9 cellular contexts compared by ENCODE assay signal in the genomic region with DNA sequence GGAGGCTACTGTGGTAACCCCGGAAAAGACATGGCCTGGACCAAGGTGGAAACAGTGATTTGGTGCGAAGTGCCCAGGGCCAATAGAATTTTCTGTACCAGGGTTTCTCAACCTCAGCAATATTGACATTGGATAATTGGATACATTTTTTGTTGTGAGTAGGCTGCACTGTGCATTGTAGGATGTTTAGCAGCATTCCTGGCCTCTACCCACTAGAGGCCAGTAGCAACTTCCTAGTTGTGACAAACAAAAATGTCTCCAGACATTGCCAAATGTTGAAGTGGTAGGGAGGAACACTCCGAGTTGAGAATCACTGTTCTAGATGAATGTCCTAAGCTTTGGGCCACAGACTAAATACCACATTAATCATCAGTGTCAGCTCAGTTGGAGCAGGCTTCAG. TPM values are rescaled to one million over a fixed set of nuclear protein-coding genes. Genes with fewer than 3 reads are reported as not detected.
DNase-seq lines count a peak whose midpoint lies in the region; ATAC-seq, FAIRE-seq and TF ChIP-seq lines count a peak whose summit lies in the region.
"Had no signal": no experiment of that assay in that cellular context is flagged by ENCODE, and none has a peak within 500 bp of the region (broad histone marks: within the 10 kb centered on the region; RNA-seq: fewer than 3 reads in every experiment).

No MANE protein-coding gene starts in this region.

- H3K27me3 ChIP-seq in heart left ventricle (no peaks in the 10 kb centered on the region), sigmoid colon (no peaks in the 10 kb centered on the region)
- H3K27me3 ChIP-seq: SJSA1 had no signal

- in situ Hi-C loops in SK-MEL-5 (cut with HindIII; ENCODE audit: low pct_unique_long_range_greater_than_20kb, low sequenced_read_pairs) = no loop called here

- no peaks in the 10 kb centered on the region for H3K4me1 ChIP-seq in A549
- H3K4me1 ChIP-seq in heart left ventricle = peaks cover 0 to 29% (median 0%) of the 10 kb centered on the region in 12 donors
- H3K4me1 ChIP-seq in sigmoid colon = no peaks in the 10 kb centered on the region
- H3K4me1 ChIP-seq: SJSA1 had no signal

- intact Hi-C loops in heart left ventricle (cut with DNase I) (no loop called here), sigmoid colon (cut with DNase I) (no loop called here)

- no peaks in the 10 kb centered on the region for H3K36me3 ChIP-seq in heart left ventricle
- H3K36me3 ChIP-seq in sigmoid colon = no peaks in the 10 kb centered on the region
- H3K36me3 ChIP-seq: SJSA1 had no signal

- TF ChIP-seq RAD21 in A549 (conservative IDR thresholded peaks at IDR 0.05 in 1 of 2, IDR thresholded peaks at IDR 0.05 in 1 of 2) = peak; percentile 39 to 54; a peak in 4 of 5 replicates

- peak; percentile 46 for TF ChIP-seq CTCF in A549 (IDR thresholded peaks at IDR 0.05)
- peak; percentile 40; the same call in 1 of the 2 replicates for TF ChIP-seq CTCF in GM12875 (IDR thresholded peaks at IDR 0.05; ENCODE audit: borderline replicate concordance, insufficient read depth, low read depth, low read length)
- peak in 8 of 12 donors; percentile 12 to 46 (median 25) for TF ChIP-seq CTCF in heart left ventricle (IDR thresholded peaks at IDR 0.05)
- TF ChIP-seq CTCF in sigmoid colon (IDR thresholded peaks at IDR 0.05) = no peak

- ATAC-seq in A549 (peak; percentile 80 to 89), heart left ventricle (peak in 3 of 4 donors; percentile 23 to 45 (median 27))

- DNase-seq in A549 (ENCODE audit: low read depth in 1 of 2, low spot score in 1 of 2) (peak in 1 of 2 experiments; percentile 66), SK-MEL-5 (ENCODE audit: low read depth, low spot score) (peak; percentile 76), heart left ventricle (no peak), cerebellar nuclear complex (lab: John Stamatoyannopoulos, UW) (no peak), NCI-H1930 (lab: John Stamatoyannopoulos, UW) (no peak), sigmoid colon (no peak)
- no peak for DNase-seq in stimulated activated naive CD4-positive, alpha-beta T cell treated with Interleukin-2 at 50 U/mL for 16 hours (lab: John Stamatoyannopoulos, UW)

- TF ChIP-seq EP300 in A549 (IDR thresholded peaks at IDR 0.05) (no peak), sigmoid colon (IDR thresholded peaks at IDR 0.05) (no peak)

- WGBS in A549 (ENCODE audit: missing lambda C conversion rate) = 56% methylated on average over 3 of the region's 3 CpGs
- 49 to 72% (median 67%) methylated on average over 3 of the region's 3 CpGs for WGBS in heart left ventricle, 4 donors
- 82 to 84% methylated on average over 3 of the region's 3 CpGs for WGBS in sigmoid colon, 2 donors

- H3K4me2 ChIP-seq in A549 = no peak overlapping the region

- H3K4me3 ChIP-seq in A549 (no peak overlapping the region), GM12875 (ENCODE audit: low read depth, low read length) (no peak overlapping the region), heart left ventricle (no peak overlapping the region), sigmoid colon (no peak overlapping the region)
- H3K4me3 ChIP-seq: SJSA1 had no signal

- no peak for TF ChIP-seq POLR2A in A549 (IDR thresholded peaks at IDR 0.05; ENCODE audit: low read length)
- no peak for TF ChIP-seq POLR2A in heart left ventricle (IDR thresholded peaks at IDR 0.05)
- TF ChIP-seq POLR2A in sigmoid colon (IDR thresholded peaks at IDR 0.05) = no peak

- H3K9me3 ChIP-seq in A549 (no peaks in the 10 kb centered on the region), heart left ventricle (no peaks in the 10 kb centered on the region), sigmoid colon (no peaks in the 10 kb centered on the region)
- H3K9me3 ChIP-seq: SJSA1 had no signal

- CTCF ChIA-PET in A549 (lab: Yijun Ruan, JAX) = interaction anchor here (0.7 to 4.0 kb wide), 7 partner anchors 10 to 303 kb away, joined by 3 to 15 read pairs (median 5); no protein-coding TSS in a partner anchor

- peak; percentile 83 for FAIRE-seq in A549 (lab: Jason Lieb, UNC)

- H3K27ac ChIP-seq in A549 (0 out of 6 replicates have a peak overlapping the region, but pooled peaks of 1 of the 2 experiments have one; percentile 39), heart left ventricle (peak overlapping the region in 1 of 12 donors; percentile 67), sigmoid colon (no peak overlapping the region)
- H3K27ac ChIP-seq: SJSA1 had no signal

- POLR2A ChIA-PET in A549 (lab: Yijun Ruan, JAX) = no interaction called here

TF ChIP-seq in A549, 52 proteins besides CTCF, POLR2A, EP300 and RAD21:
- TF ChIP-seq NPAS2 (CRISPR knock-in tag; IDR thresholded peaks at IDR 0.05; ENCODE audit: borderline replicate concordance) = no peak
- TF ChIP-seq JUNB (IDR thresholded peaks at IDR 0.05) = no peak
- TF ChIP-seq JUN (IDR thresholded peaks at IDR 0.05) = no peak
- no peak for TF ChIP-seq EHMT2 (IDR thresholded peaks at IDR 0.05; ENCODE audit: low read depth)
- no peak for TF ChIP-seq SREBF2 (IDR thresholded peaks at IDR 0.05)
- TF ChIP-seq, protein P1, sequence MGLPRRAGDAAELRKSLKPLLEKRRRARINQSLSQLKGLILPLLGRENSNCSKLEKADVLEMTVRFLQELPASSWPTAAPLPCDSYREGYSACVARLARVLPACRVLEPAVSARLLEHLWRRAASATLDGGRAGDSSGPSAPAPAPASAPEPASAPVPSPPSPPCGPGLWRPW (IDR thresholded peaks at IDR 0.05) = no peak
- no peak for TF ChIP-seq ZC3H11A (IDR thresholded peaks at IDR 0.05)
- peak; percentile 27; the same call in 1 of the 3 replicates for TF ChIP-seq SMC3 (IDR thresholded peaks at IDR 0.05)
- no peak for TF ChIP-seq MYC (IDR thresholded peaks at IDR 0.05; ENCODE audit: borderline replicate concordance, low read length)
- TF ChIP-seq POLR2AphosphoS2 (conservative IDR thresholded peaks at IDR 0.05; ENCODE audit: low read length) = no peak
- TF ChIP-seq, protein P2, sequence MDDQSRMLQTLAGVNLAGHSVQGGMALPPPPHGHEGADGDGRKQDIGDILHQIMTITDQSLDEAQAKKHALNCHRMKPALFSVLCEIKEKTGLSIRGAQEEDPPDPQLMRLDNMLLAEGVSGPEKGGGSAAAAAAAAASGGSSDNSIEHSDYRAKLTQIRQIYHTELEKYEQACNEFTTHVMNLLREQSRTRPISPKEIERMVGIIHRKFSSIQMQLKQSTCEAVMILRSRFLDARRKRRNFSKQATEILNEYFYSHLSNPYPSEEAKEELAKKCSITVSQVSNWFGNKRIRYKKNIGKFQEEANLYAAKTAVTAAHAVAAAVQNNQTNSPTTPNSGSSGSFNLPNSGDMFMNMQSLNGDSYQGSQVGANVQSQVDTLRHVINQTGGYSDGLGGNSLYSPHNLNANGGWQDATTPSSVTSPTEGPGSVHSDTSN (IDR thresholded peaks at IDR 0.05) = no peak
- TF ChIP-seq EHF (CRISPR knock-in tag; IDR thresholded peaks at IDR 0.05) = no peak
- TF ChIP-seq ZNF302 (CRISPR knock-in tag; IDR thresholded peaks at IDR 0.05) = no peak
- TF ChIP-seq HOXB13 (CRISPR knock-in tag; IDR thresholded peaks at IDR 0.05; ENCODE audit: low read depth) = no peak
- no peak for TF ChIP-seq PHF8 (IDR thresholded peaks at IDR 0.05; ENCODE audit: borderline replicate concordance, low read depth)
- TF ChIP-seq, protein P3, sequence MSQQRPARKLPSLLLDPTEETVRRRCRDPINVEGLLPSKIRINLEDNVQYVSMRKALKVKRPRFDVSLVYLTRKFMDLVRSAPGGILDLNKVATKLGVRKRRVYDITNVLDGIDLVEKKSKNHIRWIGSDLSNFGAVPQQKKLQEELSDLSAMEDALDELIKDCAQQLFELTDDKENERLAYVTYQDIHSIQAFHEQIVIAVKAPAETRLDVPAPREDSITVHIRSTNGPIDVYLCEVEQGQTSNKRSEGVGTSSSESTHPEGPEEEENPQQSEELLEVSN (IDR thresholded peaks at IDR 0.05; ENCODE audit: borderline replicate concordance, low read depth) = no peak
- 0 out of 4 replicates have a peak, but pooled peaks of 1 of the 2 experiments have one; percentile 5 for TF ChIP-seq CEBPB (IDR thresholded peaks at IDR 0.05)
- TF ChIP-seq ZSCAN20 (CRISPR knock-in tag; IDR thresholded peaks at IDR 0.05) = no peak

RNA-seq across cellular contexts. Expression of a gene that starts 6.2 kb away (rescaled TPM):
- polyA plus RNA-seq in A549 (2011; rRNA removed) = 35.4 and 35.9 TPM in 2 replicates
- 4.7 and 5.9 TPM in 2 replicates for polyA plus RNA-seq in A549 (2012; cell fraction: cytosol; rRNA removed)
- 2.6 and 4.0 TPM in 2 replicates for polyA plus RNA-seq in A549 (2012; cell fraction: nucleus; rRNA removed)
- 15.4 to 18.2 TPM (median 15.8 TPM) in 3 replicates for polyA plus RNA-seq in A549 (2017; fragmentation: RNase III; extraction: RNeasy Plus Mini Kit Qiagen cat#74134 plus additional on column Dnase treatment)
- polyA minus RNA-seq in A549 (2011; rRNA and poly(A)+ RNA removed) = 9.6 and 10.1 TPM in 2 replicates
- 17.1 and 19.3 TPM in 2 replicates for total RNA-seq in SK-MEL-5 (2014; rRNA removed; shearing (Covaris generic))
- polyA plus RNA-seq in SK-MEL-5 (2015; cell fraction: cytosol; rRNA removed) = 5.0 and 5.3 TPM in 2 replicates
- 14.9 and 15.7 TPM in 2 replicates for polyA plus RNA-seq in SK-MEL-5 (2015; cell fraction: nucleus; rRNA removed)
- total RNA-seq in heart left ventricle = 10 to 100 TPM; 10.6 to 28.2 (median 16.6) TPM
- polyA plus RNA-seq in heart left ventricle = 10 to 100 TPM; 15.7 to 17.7 TPM
- 10 to 100 TPM; 16.8 to 52.8 (median 34.1) TPM for total RNA-seq in sigmoid colon
- 10 to 100 TPM; 11.6 to 21.5 (median 13.2) TPM for polyA plus RNA-seq in sigmoid colon

RNA-seq across cellular contexts. Expression of a gene that starts 14.7 kb away (rescaled TPM):
- polyA plus RNA-seq in A549 (2011; rRNA removed) (35.3 and 45.5 TPM in 2 replicates), A549 (2017; fragmentation: RNase III; extraction: RNeasy Plus Mini Kit Qiagen cat#74134 plus additional on column Dnase treatment) (56.8 to 66.7 TPM (median 62.3 TPM) in 3 replicates), heart left ventricle (10 to 100 TPM in 1 of 2 donors, 1 to 10 TPM in 1; 5.0 to 20.4 TPM), sigmoid colon (10 to 100 TPM; 24.6 to 72.8 (median 51.1) TPM)
- polyA plus RNA-seq in A549 (2012; cell fraction: cytosol; rRNA removed) = 7.0 TPM in 2 replicates
- polyA plus RNA-seq in A549 (2012; cell fraction: nucleus; rRNA removed) = 3.9 and 6.6 TPM in 2 replicates
- 10.9 and 11.4 TPM in 2 replicates for polyA minus RNA-seq in A549 (2011; rRNA and poly(A)+ RNA removed)
- 83.9 and 102 TPM in 2 replicates for total RNA-seq in SK-MEL-5 (2014; rRNA removed; shearing (Covaris generic))
- 42.3 and 57.0 TPM in 2 replicates for polyA plus RNA-seq in SK-MEL-5 (2015; cell fraction: cytosol; rRNA removed)
- polyA plus RNA-seq in SK-MEL-5 (2015; cell fraction: nucleus; rRNA removed) = 86.2 and 109 TPM in 2 replicates
- total RNA-seq in heart left ventricle (10 to 100 TPM; 18.8 to 35.8 (median 26.9) TPM), sigmoid colon (10 to 100 TPM; 33.0 to 57.3 (median 41.8) TPM)

Comparison
In these comparisons a context has a peak if more than half of its experiments do, and no peak if none do; other contexts are left out.
1. CTCF ChIP-seq: peak in A549 (single experiment), GM12875 (single experiment) and heart left ventricle (8 of 12); none in sigmoid colon (0 of 4).